ENCODE assay signal across 8 cellular contexts in genomic region chr19:19552811-19553210, GRCh38. TPM values are rescaled to one million over a fixed set of nuclear protein-coding genes. Genes with fewer than 3 reads are reported as not detected.
DNase-seq lines count a peak whose midpoint lies in the region; ATAC-seq and TF ChIP-seq lines count a peak whose summit lies in the region.

No MANE protein-coding gene starts in this region.

- H3K27me3 Mint-ChIP-seq in Caco-2 (ENCODE audit: insufficient read depth, unreplicated experiment) = peaks cover 4% of the 10 kb centered on the region
- H3K27me3 Mint-ChIP-seq in activated naive CD4-positive, alpha-beta T cell treated with anti-CD3 and anti-CD28 coated beads, Interleukin-2, amount 10 ng/mL, durations not matched to agents 7 days and 5 days = peaks cover 14% of the 10 kb centered on the region

- no peaks in the 10 kb centered on the region for H3K4me1 Mint-ChIP-seq in Caco-2 (ENCODE audit: low read depth, unreplicated experiment)
- H3K4me1 Mint-ChIP-seq in activated naive CD4-positive, alpha-beta T cell treated with anti-CD3 and anti-CD28 coated beads, Interleukin-2, amount 10 ng/mL, durations not matched to agents 7 days and 5 days = peaks cover 9% of the 10 kb centered on the region

- no TSS peak for BruUV-seq in Caco-2 (replicated peaks; lab: Mats Ljungman, UMichigan)

- no peaks in the 10 kb centered on the region for H3K9me3 Mint-ChIP-seq in Caco-2 (ENCODE audit: unreplicated experiment)
- H3K9me3 Mint-ChIP-seq in activated naive CD4-positive, alpha-beta T cell treated with anti-CD3 and anti-CD28 coated beads, Interleukin-2, amount 10 ng/mL, durations not matched to agents 7 days and 5 days = no peaks in the 10 kb centered on the region

- TF ChIP-seq CTCF in Caco-2 (IDR thresholded peaks at IDR 0.05; ENCODE audit: insufficient read depth in 1 of 2, low read depth in 1 of 2, low read length in 1 of 2, severe bottlenecking in 1 of 2, unreplicated experiment in 1 of 2) (peak; percentile 55 to 62), HFF-Myc (IDR thresholded peaks at IDR 0.05; ENCODE audit: low read depth, low read length, missing control alignments) (peak; percentile 68)

- no peaks in the 10 kb centered on the region for H3K9me3 ChIP-seq in Caco-2

- no peak overlapping the region for H3K27ac Mint-ChIP-seq in Caco-2 (ENCODE audit: unreplicated experiment)
- no peak overlapping the region for H3K27ac Mint-ChIP-seq in activated naive CD4-positive, alpha-beta T cell treated with anti-CD3 and anti-CD28 coated beads, Interleukin-2, amount 10 ng/mL, durations not matched to agents 7 days and 5 days

- intact Hi-C loops in Caco-2 (cut with micrococcal nuclease; ENCODE audit: unreplicated experiment) = loop anchor here (2.0 to 5.0 kb wide), 2 partner anchors 20 to 64 kb away; partner anchors contain the start of gene PBX4

- no peak for ATAC-seq in GM19467 (IDR thresholded peaks at IDR 0.05; ENCODE audit: unreplicated experiment)
- ATAC-seq in HG02870 (IDR thresholded peaks at IDR 0.05; ENCODE audit: unreplicated experiment) = no peak

- POLR2A ChIA-PET in Caco-2 (lab: Charles Lee) = no interaction called here

- H3K36me3 ChIP-seq in Caco-2 (ENCODE audit: control insufficient read depth, insufficient read depth, low read length) = no peaks in the 10 kb centered on the region

- H3K27me3 ChIP-seq in Caco-2 (replicated peaks; ENCODE audit: control insufficient read depth, insufficient read depth, low read length) = no peaks in the 10 kb centered on the region

- H3K4me1 ChIP-seq in Caco-2 = no peaks in the 10 kb centered on the region

- H3K4me3 Mint-ChIP-seq in Caco-2 (ENCODE audit: unreplicated experiment) = no peak overlapping the region
- no peak overlapping the region for H3K4me3 Mint-ChIP-seq in activated naive CD4-positive, alpha-beta T cell treated with anti-CD3 and anti-CD28 coated beads, Interleukin-2, amount 10 ng/mL, durations not matched to agents 7 days and 5 days

- H3K36me3 Mint-ChIP-seq in Caco-2 (ENCODE audit: insufficient read depth, unreplicated experiment) = no peaks in the 10 kb centered on the region
- H3K36me3 Mint-ChIP-seq in activated naive CD4-positive, alpha-beta T cell treated with anti-CD3 and anti-CD28 coated beads, Interleukin-2, amount 10 ng/mL, durations not matched to agents 7 days and 5 days = no peaks in the 10 kb centered on the region

- CTCF ChIA-PET in Caco-2 (lab: Charles Lee) = interaction anchor here (0.7 to 1.4 kb wide), 6 partner anchors 9 to 91 kb away, joined by 3 to 11 read pairs (median 3); partner anchors contain the start of genes GMIP and YJEFN3
- CTCF ChIA-PET in activated naive CD4-positive, alpha-beta T cell treated with anti-CD3 and anti-CD28 coated beads, Interleukin-2, amount 10 ng/mL, durations not matched to agents 7 days and 5 days (lab: Charles Lee) = interaction anchor here (1.0 to 5.9 kb wide), 7 partner anchors 8 to 91 kb away, joined by 3 to 32 read pairs (median 4); partner anchors contain the start of gene GMIP

- DNase-seq in Caco-2 (peak in 1 of 2 experiments; percentile 69), HFF-Myc (ENCODE audit: extremely low read depth, low read depth) (no peak), lung microvascular endothelial cell (ENCODE audit: low read depth in 2 of 2) (peak; percentile 33 to 43), SW480 (ENCODE audit: low spot score) (no peak), NCI-H226 (no peak)
- peak; percentile 39 for DNase-seq in activated naive CD4-positive, alpha-beta T cell treated with anti-CD3 and anti-CD28 coated beads, Interleukin-2, amount 10 ng/mL, durations not matched to agents 7 days and 5 days

- no peak overlapping the region for H3K4me3 ChIP-seq in Caco-2 (ENCODE audit: low read depth, low read length)
- H3K4me3 ChIP-seq in HFF-Myc (replicated peaks; ENCODE audit: low read depth, low read length) = no peak overlapping the region

RNA-seq across cellular contexts. Expression of gene CILP2, which starts 14.7 kb away (rescaled TPM):
- total RNA-seq in Caco-2 (2022) (1.1 and 1.3 TPM in 2 replicates), lung microvascular endothelial cell (under 0.01 TPM in 1 of 2 replicates, not detected in the other)

RNA-seq across cellular contexts. Expression of gene YJEFN3, which starts 24.1 kb away (rescaled TPM):
- total RNA-seq in Caco-2 (2022) (6.7 and 8.1 TPM in 2 replicates), lung microvascular endothelial cell (under 0.01 and 0.20 TPM in 2 replicates)

RNA-seq across cellular contexts. Expression of gene NDUFA13, which starts 36.8 kb away (rescaled TPM):
- 345 and 355 TPM in 2 replicates for total RNA-seq in Caco-2 (2022)
- total RNA-seq in lung microvascular endothelial cell = 231 and 292 TPM in 2 replicates

RNA-seq across cellular contexts. Expression of gene TSSK6, which starts 37.5 kb away (rescaled TPM):
- total RNA-seq in Caco-2 (2022) = 3.1 and 3.8 TPM in 2 replicates
- total RNA-seq in lung microvascular endothelial cell = 0.65 and 1.2 TPM in 2 replicates

Comparison
In these comparisons a context has a peak if more than half of its experiments do, and no peak if none do; other contexts are left out.
1. DNase-seq: peak in activated naive CD4-positive, alpha-beta T cell treated with anti-CD3 and anti-CD28 coated beads, Interleukin-2, amount 10 ng/mL, durations not matched to agents 7 days and 5 days (single experiment) and lung microvascular endothelial cell (2 of 2); none in HFF-Myc (single experiment), SW480 (single experiment) and NCI-H226 (single experiment).